2 cellular contexts compared by ENCODE assay signal in the genomic region with DNA sequence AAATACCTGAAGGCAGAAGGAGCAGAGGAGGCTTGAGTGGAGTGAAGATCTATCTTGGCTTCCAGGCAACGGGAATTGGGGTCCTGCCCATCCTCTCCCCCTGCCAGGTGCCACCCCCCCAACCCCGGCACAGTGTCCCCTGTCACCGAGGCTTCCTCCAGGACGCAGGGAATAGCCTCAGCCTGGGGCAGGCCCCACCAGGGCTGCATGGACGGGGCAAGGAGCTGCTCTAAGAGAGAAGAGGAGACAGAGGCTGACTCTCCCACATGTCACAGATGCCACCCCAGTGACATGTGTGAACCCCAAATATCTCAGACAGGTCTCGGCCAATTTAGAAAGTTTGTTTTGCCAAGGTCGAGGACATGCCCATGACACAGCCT.
TF ChIP-seq lines count a peak whose summit lies in the region.

No MANE protein-coding gene starts in this region.

TF ChIP-seq in SK-N-SH treated with all-trans-retinoic acid at 6 μM for 48 hours, 23 proteins besides CTCF, POLR2A, EP300 and RAD21:
- TF ChIP-seq, protein P1, sequence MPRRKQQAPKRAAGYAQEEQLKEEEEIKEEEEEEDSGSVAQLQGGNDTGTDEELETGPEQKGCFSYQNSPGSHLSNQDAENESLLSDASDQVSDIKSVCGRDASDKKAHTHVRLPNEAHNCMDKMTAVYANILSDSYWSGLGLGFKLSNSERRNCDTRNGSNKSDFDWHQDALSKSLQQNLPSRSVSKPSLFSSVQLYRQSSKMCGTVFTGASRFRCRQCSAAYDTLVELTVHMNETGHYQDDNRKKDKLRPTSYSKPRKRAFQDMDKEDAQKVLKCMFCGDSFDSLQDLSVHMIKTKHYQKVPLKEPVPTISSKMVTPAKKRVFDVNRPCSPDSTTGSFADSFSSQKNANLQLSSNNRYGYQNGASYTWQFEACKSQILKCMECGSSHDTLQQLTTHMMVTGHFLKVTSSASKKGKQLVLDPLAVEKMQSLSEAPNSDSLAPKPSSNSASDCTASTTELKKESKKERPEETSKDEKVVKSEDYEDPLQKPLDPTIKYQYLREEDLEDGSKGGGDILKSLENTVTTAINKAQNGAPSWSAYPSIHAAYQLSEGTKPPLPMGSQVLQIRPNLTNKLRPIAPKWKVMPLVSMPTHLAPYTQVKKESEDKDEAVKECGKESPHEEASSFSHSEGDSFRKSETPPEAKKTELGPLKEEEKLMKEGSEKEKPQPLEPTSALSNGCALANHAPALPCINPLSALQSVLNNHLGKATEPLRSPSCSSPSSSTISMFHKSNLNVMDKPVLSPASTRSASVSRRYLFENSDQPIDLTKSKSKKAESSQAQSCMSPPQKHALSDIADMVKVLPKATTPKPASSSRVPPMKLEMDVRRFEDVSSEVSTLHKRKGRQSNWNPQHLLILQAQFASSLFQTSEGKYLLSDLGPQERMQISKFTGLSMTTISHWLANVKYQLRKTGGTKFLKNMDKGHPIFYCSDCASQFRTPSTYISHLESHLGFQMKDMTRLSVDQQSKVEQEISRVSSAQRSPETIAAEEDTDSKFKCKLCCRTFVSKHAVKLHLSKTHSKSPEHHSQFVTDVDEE (CRISPR knock-in tag; IDR thresholded peaks at IDR 0.05): no peak
- TF ChIP-seq SNAI2 (CRISPR knock-in tag; IDR thresholded peaks at IDR 0.05): no peak
- TF ChIP-seq ZNF565 (CRISPR knock-in tag; conservative IDR thresholded peaks at IDR 0.05; ENCODE audit: low read depth): no peak
- TF ChIP-seq, protein P2, sequence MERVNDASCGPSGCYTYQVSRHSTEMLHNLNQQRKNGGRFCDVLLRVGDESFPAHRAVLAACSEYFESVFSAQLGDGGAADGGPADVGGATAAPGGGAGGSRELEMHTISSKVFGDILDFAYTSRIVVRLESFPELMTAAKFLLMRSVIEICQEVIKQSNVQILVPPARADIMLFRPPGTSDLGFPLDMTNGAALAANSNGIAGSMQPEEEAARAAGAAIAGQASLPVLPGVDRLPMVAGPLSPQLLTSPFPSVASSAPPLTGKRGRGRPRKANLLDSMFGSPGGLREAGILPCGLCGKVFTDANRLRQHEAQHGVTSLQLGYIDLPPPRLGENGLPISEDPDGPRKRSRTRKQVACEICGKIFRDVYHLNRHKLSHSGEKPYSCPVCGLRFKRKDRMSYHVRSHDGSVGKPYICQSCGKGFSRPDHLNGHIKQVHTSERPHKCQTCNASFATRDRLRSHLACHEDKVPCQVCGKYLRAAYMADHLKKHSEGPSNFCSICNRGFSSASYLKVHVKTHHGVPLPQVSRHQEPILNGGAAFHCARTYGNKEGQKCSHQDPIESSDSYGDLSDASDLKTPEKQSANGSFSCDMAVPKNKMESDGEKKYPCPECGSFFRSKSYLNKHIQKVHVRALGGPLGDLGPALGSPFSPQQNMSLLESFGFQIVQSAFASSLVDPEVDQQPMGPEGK (CRISPR knock-in tag; IDR thresholded peaks at IDR 0.05; ENCODE audit: borderline replicate concordance): no peak
- no peak for TF ChIP-seq OSR1 (CRISPR knock-in tag; IDR thresholded peaks at IDR 0.05)
- no peak for TF ChIP-seq ARNTL (CRISPR knock-in tag; IDR thresholded peaks at IDR 0.05; ENCODE audit: borderline replicate concordance, low read depth)
- no peak for TF ChIP-seq GLIS3 (CRISPR knock-in tag; IDR thresholded peaks at IDR 0.05)
- no peak for TF ChIP-seq CSDC2 (CRISPR knock-in tag; IDR thresholded peaks at IDR 0.05)
- no peak for TF ChIP-seq ZC3H10 (CRISPR knock-in tag; IDR thresholded peaks at IDR 0.05)
- TF ChIP-seq, protein P3, sequence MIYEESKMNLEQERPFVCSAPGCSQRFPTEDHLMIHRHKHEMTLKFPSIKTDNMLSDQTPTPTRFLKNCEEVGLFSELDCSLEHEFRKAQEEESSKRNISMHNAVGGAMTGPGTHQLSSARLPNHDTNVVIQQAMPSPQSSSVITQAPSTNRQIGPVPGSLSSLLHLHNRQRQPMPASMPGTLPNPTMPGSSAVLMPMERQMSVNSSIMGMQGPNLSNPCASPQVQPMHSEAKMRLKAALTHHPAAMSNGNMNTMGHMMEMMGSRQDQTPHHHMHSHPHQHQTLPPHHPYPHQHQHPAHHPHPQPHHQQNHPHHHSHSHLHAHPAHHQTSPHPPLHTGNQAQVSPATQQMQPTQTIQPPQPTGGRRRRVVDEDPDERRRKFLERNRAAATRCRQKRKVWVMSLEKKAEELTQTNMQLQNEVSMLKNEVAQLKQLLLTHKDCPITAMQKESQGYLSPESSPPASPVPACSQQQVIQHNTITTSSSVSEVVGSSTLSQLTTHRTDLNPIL (CRISPR knock-in tag; IDR thresholded peaks at IDR 0.05; ENCODE audit: low read depth): no peak
- no peak for TF ChIP-seq ZNF8 (CRISPR knock-in tag; IDR thresholded peaks at IDR 0.05)
- no peak for TF ChIP-seq RARB (CRISPR knock-in tag; IDR thresholded peaks at IDR 0.05)
- TF ChIP-seq ZFP3 (CRISPR knock-in tag; IDR thresholded peaks at IDR 0.05): no peak
- no peak for TF ChIP-seq BACH2 (CRISPR knock-in tag; IDR thresholded peaks at IDR 0.05; ENCODE audit: borderline replicate concordance)
- no peak for TF ChIP-seq PPARA (CRISPR knock-in tag; IDR thresholded peaks at IDR 0.05; ENCODE audit: borderline replicate concordance)

TF ChIP-seq in SK-N-SH, 30 proteins besides CTCF, POLR2A, EP300 and RAD21:
- TF ChIP-seq, protein P4, sequence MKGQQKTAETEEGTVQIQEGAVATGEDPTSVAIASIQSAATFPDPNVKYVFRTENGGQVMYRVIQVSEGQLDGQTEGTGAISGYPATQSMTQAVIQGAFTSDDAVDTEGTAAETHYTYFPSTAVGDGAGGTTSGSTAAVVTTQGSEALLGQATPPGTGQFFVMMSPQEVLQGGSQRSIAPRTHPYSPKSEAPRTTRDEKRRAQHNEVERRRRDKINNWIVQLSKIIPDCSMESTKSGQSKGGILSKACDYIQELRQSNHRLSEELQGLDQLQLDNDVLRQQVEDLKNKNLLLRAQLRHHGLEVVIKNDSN (IDR thresholded peaks at IDR 0.05; ENCODE audit: borderline replicate concordance, low read depth): no peak
- TF ChIP-seq FOXJ3 (CRISPR knock-in tag; IDR thresholded peaks at IDR 0.05) (no peak), TCF12 (IDR thresholded peaks at IDR 0.05) (no peak), TAF1 (IDR thresholded peaks at IDR 0.05; ENCODE audit: borderline replicate concordance, low read depth, low read length) (no peak), POLR2AphosphoS5 (IDR thresholded peaks at IDR 0.05; ENCODE audit: low read depth, low read length) (no peak), RFX5 (IDR thresholded peaks at IDR 0.05; ENCODE audit: low read length) (no peak), FOXM1 (IDR thresholded peaks at IDR 0.05; ENCODE audit: low read depth) (no peak), JUND (IDR thresholded peaks at IDR 0.05) (no peak), TEAD4 (IDR thresholded peaks at IDR 0.05; ENCODE audit: borderline replicate concordance, insufficient read depth) (no peak), SMC3 (IDR thresholded peaks at IDR 0.05; ENCODE audit: low read depth, low read length) (no peak), MEF2A (IDR thresholded peaks at IDR 0.05; ENCODE audit: borderline replicate concordance, low read depth) (no peak), GABPA (IDR thresholded peaks at IDR 0.05; ENCODE audit: low read depth) (no peak), SIN3A (IDR thresholded peaks at IDR 0.05; ENCODE audit: borderline replicate concordance, low read depth, low read length) (no peak)
- TF ChIP-seq, protein P5, sequence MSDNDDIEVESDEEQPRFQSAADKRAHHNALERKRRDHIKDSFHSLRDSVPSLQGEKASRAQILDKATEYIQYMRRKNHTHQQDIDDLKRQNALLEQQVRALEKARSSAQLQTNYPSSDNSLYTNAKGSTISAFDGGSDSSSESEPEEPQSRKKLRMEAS (IDR thresholded peaks at IDR 0.05; ENCODE audit: low read depth): no peak
